ENCODE assay signal across 24 cellular contexts in the genomic region with DNA sequence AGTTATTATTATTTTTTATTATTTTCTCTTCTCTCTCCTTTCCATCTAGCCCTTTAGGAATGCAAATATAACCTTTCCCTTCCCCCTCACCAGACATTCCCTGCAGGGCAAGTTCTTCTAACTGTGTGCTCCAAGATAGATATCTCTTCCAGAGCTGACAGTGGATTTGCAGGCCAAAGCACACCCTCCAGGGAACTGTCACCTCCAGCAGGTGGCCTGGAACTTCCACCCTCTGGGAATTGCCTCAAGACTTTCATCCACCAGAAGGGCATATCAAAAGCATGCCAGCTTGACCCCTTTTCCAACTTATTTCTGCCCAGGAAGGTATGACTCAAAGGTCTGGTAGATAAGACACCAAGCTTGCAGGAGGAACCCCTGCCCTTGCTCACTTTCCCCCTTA. TPM values are rescaled to one million over a fixed set of nuclear protein-coding genes. Genes with fewer than 3 reads are reported as not detected.
DNase-seq lines count a peak whose midpoint lies in the region; ATAC-seq, FAIRE-seq and TF ChIP-seq lines count a peak whose summit lies in the region.
"Had no signal": no experiment of that assay in that cellular context is flagged by ENCODE, and none has a peak within 500 bp of the region (broad histone marks: within the 10 kb centered on the region; RNA-seq: fewer than 3 reads in every experiment).

No MANE protein-coding gene starts in this region.

- no peak overlapping the region for H3K27ac Mint-ChIP-seq in endodermal cell
- H3K27ac Mint-ChIP-seq: B cell; CD4-positive, alpha-beta T cell; CD8-positive, alpha-beta T cell had no signal

- peaks cover 5% of the 10 kb centered on the region for H3K4me1 ChIP-seq in endodermal cell (ENCODE audit: control insufficient read depth, insufficient read depth, low read length)
- H3K4me1 ChIP-seq: A549, Caco-2 had no signal

- peak; percentile 56 for FAIRE-seq in urothelium cell line (lab: Jason Lieb, UNC)
- FAIRE-seq in RCC 7860 (lab: Jason Lieb, UNC) = no peak
- FAIRE-seq: A549, D721Med, GM12878, GM12892, GM18507 had no signal

- H3K9me3 ChIP-seq in endodermal cell (ENCODE audit: control insufficient read depth, low read length) = no peaks in the 10 kb centered on the region
- H3K9me3 ChIP-seq: A549, Caco-2 had no signal

- no peaks in the 10 kb centered on the region for H3K27me3 ChIP-seq in endodermal cell (ENCODE audit: control insufficient read depth, insufficient read depth, low read length, poor library complexity, severe bottlenecking)
- H3K27me3 ChIP-seq: BLaER1 treated with 17β-estradiol and CSF1 and Interleukin-3, amounts not matched to agents 10 nM and 100 nM had no signal

- no peaks in the 10 kb centered on the region for H3K36me3 Mint-ChIP-seq in endodermal cell (ENCODE audit: low read depth)
- H3K36me3 Mint-ChIP-seq: CD8-positive, alpha-beta T cell had no signal

- no peaks in the 10 kb centered on the region for H3K36me3 ChIP-seq in endodermal cell (ENCODE audit: control insufficient read depth, insufficient read depth, low read length)
- H3K36me3 ChIP-seq: BLaER1 treated with 17β-estradiol and CSF1 and Interleukin-3, amounts not matched to agents 10 nM and 100 nM had no signal

- H3K4me3 Mint-ChIP-seq in endodermal cell = no peak overlapping the region
- H3K4me3 Mint-ChIP-seq: B cell; CD4-positive, alpha-beta T cell; CD8-positive, alpha-beta T cell had no signal

- peaks cover 16% of the 10 kb centered on the region for H3K27me3 Mint-ChIP-seq in endodermal cell (ENCODE audit: insufficient read depth)

- ATAC-seq in GM19351 (IDR thresholded peaks at IDR 0.05; ENCODE audit: unreplicated experiment) = no peak
- ATAC-seq: A549; CD8-positive, alpha-beta T cell; GM12878 had no signal

- peak; percentile 47 for TF ChIP-seq CTCF in endodermal cell (conservative IDR thresholded peaks at IDR 0.05)

- peaks cover 3% of the 10 kb centered on the region for H3K9me3 Mint-ChIP-seq in endodermal cell
- H3K9me3 Mint-ChIP-seq: CD4-positive, alpha-beta T cell; CD8-positive, alpha-beta T cell had no signal

- peak; percentile 67 for DNase-seq in ELF-1 (ENCODE audit: low read depth, low spot score)
- DNase-seq in endodermal cell = peak; percentile 80
- no peak for DNase-seq in urothelium cell line (ENCODE audit: low spot score)
- DNase-seq in RCC 7860 (ENCODE audit: low spot score) = no peak
- DNase-seq: AML-193; Caco-2; Calu3; CD4-positive, alpha-beta T cell; CD8-positive, alpha-beta T cell; DMS79 treated with DMSO at 0.1 percent for 48 hours; GDM1 had no signal

- H3K9ac ChIP-seq in endodermal cell (ENCODE audit: extremely low read depth, low read length, poor library complexity, severe bottlenecking) = no peak overlapping the region
- H3K9ac ChIP-seq: BLaER1 treated with 17β-estradiol and CSF1 and Interleukin-3, amounts not matched to agents 10 nM and 100 nM had no signal

- H3K4me1 Mint-ChIP-seq in endodermal cell = peaks cover 30% of the 10 kb centered on the region
- H3K4me1 Mint-ChIP-seq: B cell had no signal

- no peak overlapping the region for H3K27ac ChIP-seq in endodermal cell (ENCODE audit: low read depth, low read length)
- H3K27ac ChIP-seq: 22Rv1; A549; BLaER1 treated with 17β-estradiol and CSF1 and Interleukin-3, amounts not matched to agents 10 nM and 100 nM; C4-2B had no signal

- peak overlapping the region; percentile 26 for H3K4me3 ChIP-seq in endodermal cell (ENCODE audit: low read length)
- H3K4me3 ChIP-seq: A549; BLaER1 treated with 17β-estradiol and CSF1 and Interleukin-3, amounts not matched to agents 10 nM and 100 nM; GM12878 had no signal

RNA-seq across cellular contexts. Expression of a gene that starts 13.6 kb away (rescaled TPM):
- not detected for total RNA-seq in endodermal cell
- polyA plus RNA-seq in endodermal cell (2013, experiment 1 of 2) = 0.75 TPM
- polyA plus RNA-seq in endodermal cell (2013, experiment 2 of 2) = 0.66 TPM
- total RNA-seq: A172; Caco-2; Calu3; CD4-positive, alpha-beta T cell; CD8-positive, alpha-beta T cell; G401 had no signal
- polyA plus RNA-seq: A549, BJ had no signal

Comparison
In these comparisons a context has a peak if more than half of its experiments do, and no peak if none do; other contexts are left out.
1. DNase-seq: peak in ELF-1 (single experiment) and endodermal cell (single experiment); none in urothelium cell line (single experiment) and RCC 7860 (single experiment).